16 cellular contexts compared by ENCODE assay signal in the genomic region with DNA sequence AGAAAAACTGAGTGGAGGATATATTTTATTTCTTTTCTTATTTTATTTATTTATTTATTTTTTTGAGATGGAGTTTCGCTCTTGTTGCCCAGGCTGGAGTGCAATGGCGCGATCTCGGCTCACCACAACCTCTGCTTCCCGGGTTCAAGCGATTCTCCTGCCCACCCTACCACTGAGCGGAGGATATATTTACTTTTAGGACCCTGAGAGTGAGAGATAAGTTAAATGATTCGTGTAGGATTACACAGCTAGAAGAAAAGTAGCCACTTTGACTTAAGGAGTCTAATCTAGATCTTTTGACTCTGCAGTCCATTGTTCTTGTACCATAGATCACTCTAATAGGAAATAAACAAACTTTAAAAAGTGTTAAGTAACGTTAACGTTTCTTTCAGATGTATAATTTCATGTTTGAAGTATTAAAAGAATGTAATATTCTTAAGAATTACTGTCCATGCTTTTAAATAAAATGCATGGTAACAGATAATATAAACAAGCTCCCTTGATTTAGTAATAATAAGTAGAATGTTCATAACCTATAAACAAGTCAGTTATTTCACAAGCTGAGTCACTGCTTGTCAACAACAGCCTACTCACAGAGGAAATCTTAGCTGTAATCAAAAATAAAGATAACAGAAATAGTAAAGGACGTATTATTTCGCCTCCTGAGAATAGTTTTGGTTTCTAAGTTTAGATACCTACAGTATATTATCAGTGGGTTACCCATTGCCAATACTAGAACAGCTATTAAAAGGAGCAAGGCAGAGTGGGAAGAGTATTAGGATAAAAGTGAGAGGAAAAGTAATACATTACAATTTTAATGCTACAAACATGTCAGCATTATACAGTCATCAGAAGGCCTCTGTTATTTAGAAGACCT.
DNase-seq lines count a peak whose midpoint lies in the region; ATAC-seq and TF ChIP-seq lines count a peak whose summit lies in the region.
"Had no signal": no experiment of that assay in that cellular context is flagged by ENCODE, and none has a peak within 500 bp of the region (broad histone marks: within the 10 kb centered on the region; RNA-seq: fewer than 3 reads in every experiment).

No MANE protein-coding gene starts in this region.

- H3K4me1 ChIP-seq in rectal smooth muscle tissue (ENCODE audit: control insufficient read depth, insufficient read depth, low read length): peaks cover 8% of the 10 kb centered on the region

- H3K36me3 ChIP-seq in rectal smooth muscle tissue (ENCODE audit: control insufficient read depth, insufficient read depth, low read length): no peaks in the 10 kb centered on the region
- H3K36me3 ChIP-seq: ascending aorta had no signal

- DNase-seq in EH (ENCODE audit: low read depth) (peak; percentile 46), NCI-H226 (peak; percentile 26), epithelial cell of esophagus (ENCODE audit: low read depth) (peak; percentile 40), NCI-H345 (lab: John Stamatoyannopoulos, UW) (no peak), midbrain (lab: John Stamatoyannopoulos, UW) (no peak), NCI-H2227 treated with DMSO at 0.1 percent for 48 hours (lab: John Stamatoyannopoulos, UW) (no peak)
- DNase-seq: activated CD4-positive, alpha-beta T cell treated with anti-CD3 and anti-CD28 coated beads, Interleukin-2, amount 50 U/mL, for 48 hours; effector memory CD4-positive, alpha-beta T cell; glutamatergic neuron; NCI-H2029; NCI-H774; stimulated activated CD4-positive, alpha-beta T cell treated with anti-CD3 and anti-CD28 coated beads, Interleukin-4, amount 100 ng/mL, for 4 hours; stimulated activated naive B cell treated with anti-CD40 and anti-IgM and Interleukin-4, amounts not matched to agents 10 μg/mL and 1 μg/mL and 100 μg/mL, for 72 hours had no signal

- H3K27me3 ChIP-seq in rectal smooth muscle tissue (ENCODE audit: control insufficient read depth, insufficient read depth, low read length): no peaks in the 10 kb centered on the region
- H3K27me3 ChIP-seq: ascending aorta had no signal

- no peak for ATAC-seq in GM21529 (IDR thresholded peaks at IDR 0.05; ENCODE audit: unreplicated experiment)
- ATAC-seq: stimulated activated naive B cell treated with anti-CD40 and anti-IgM and Interleukin-4, amounts not matched to agents 10 μg/mL and 1 μg/mL and 100 μg/mL, for 72 hours had no signal

- no peak overlapping the region for H3K9ac ChIP-seq in rectal smooth muscle tissue (ENCODE audit: low read length)

- H3K4me3 ChIP-seq in epithelial cell of esophagus (ENCODE audit: low read length) (no peak overlapping the region), rectal smooth muscle tissue (ENCODE audit: low read length) (no peak overlapping the region)
- H3K4me3 ChIP-seq: ascending aorta had no signal

- no peak for TF ChIP-seq CTCF in epithelial cell of esophagus (IDR thresholded peaks at IDR 0.05; ENCODE audit: insufficient read depth, low read depth, low read length, missing control alignments)

- peak overlapping the region; percentile 32 for H3K27ac ChIP-seq in rectal smooth muscle tissue (ENCODE audit: low read depth, low read length)
- H3K27ac ChIP-seq: ascending aorta had no signal

Comparison
In these comparisons a context has a peak if more than half of its experiments do, and no peak if none do; other contexts are left out.
1. DNase-seq: peak in EH (single experiment), NCI-H226 (single experiment) and epithelial cell of esophagus (single experiment); none in NCI-H345 (single experiment), midbrain (single experiment) and NCI-H2227 treated with DMSO at 0.1 percent for 48 hours (single experiment).